14 cellular contexts compared by ENCODE assay signal in genomic region chr13:73697166-73697565, GRCh38.
"Had no signal": no experiment of that assay in that cellular context is flagged by ENCODE, and none has a peak within 500 bp of the region (broad histone marks: within the 10 kb centered on the region; RNA-seq: fewer than 3 reads in every experiment).

No MANE protein-coding gene starts in this region.

- H3K27ac Mint-ChIP-seq: activated CD4-positive, alpha-beta memory T cell treated with anti-CD3 and anti-CD28 coated beads for 36 hours had no signal

- ATAC-seq: activated naive CD8-positive, alpha-beta T cell treated with anti-CD3 and anti-CD28 coated beads, Interleukin-2, amount 50 U/mL, for 24 hours; activated T-cell treated with anti-CD3 and anti-CD28 coated beads, Interleukin-2, amount 50 U/mL, for 4 hours; left ventricle myocardium superior had no signal

- H3K9me3 Mint-ChIP-seq: activated CD4-positive, alpha-beta memory T cell treated with anti-CD3 and anti-CD28 coated beads for 36 hours; activated naive CD8-positive, alpha-beta T cell treated with anti-CD3 and anti-CD28 coated beads, Interleukin-2, amount 50 U/mL, for 24 hours; activated T-cell treated with anti-CD3 and anti-CD28 coated beads, Interleukin-2, amount 50 U/mL, for 4 hours; neural crest cell had no signal

- DNase-seq: activated CD4-positive, alpha-beta memory T cell treated with anti-CD3 and anti-CD28 coated beads for 36 hours; activated CD4-positive, alpha-beta T cell treated with anti-CD3 and anti-CD28 coated beads for 4 hours; activated gamma-delta T cell treated with Interleukin-2 at 50 U/mL for 16 hours; activated naive CD8-positive, alpha-beta T cell treated with anti-CD3 and anti-CD28 coated beads, Interleukin-2, amount 50 U/mL, for 24 hours; activated T-cell treated with anti-CD3 and anti-CD28 coated beads, Interleukin-2, amount 50 U/mL, for 4 hours; anterior cingulate cortex; effector CD8-positive, alpha-beta T cell; esophagus squamous epithelium; left ventricle myocardium superior; stimulated activated naive CD4-positive, alpha-beta T cell; substantia nigra; SW 1271; tibial artery had no signal

- H3K4me3 Mint-ChIP-seq: activated CD4-positive, alpha-beta memory T cell treated with anti-CD3 and anti-CD28 coated beads for 36 hours; activated naive CD8-positive, alpha-beta T cell treated with anti-CD3 and anti-CD28 coated beads, Interleukin-2, amount 50 U/mL, for 24 hours; activated T-cell treated with anti-CD3 and anti-CD28 coated beads, Interleukin-2, amount 50 U/mL, for 4 hours had no signal

- H3K27me3 Mint-ChIP-seq: activated CD4-positive, alpha-beta memory T cell treated with anti-CD3 and anti-CD28 coated beads for 36 hours; activated naive CD8-positive, alpha-beta T cell treated with anti-CD3 and anti-CD28 coated beads, Interleukin-2, amount 50 U/mL, for 24 hours had no signal
